Comparison of ENCODE assay signal across 18 cellular contexts in genomic region chr4:169198167-169198566, GRCh38.
A peak's percentile ranks its signal among the peaks of the same experiment; 100 is the strongest.
DNase-seq lines count a peak whose midpoint lies in the region; ATAC-seq, FAIRE-seq and TF ChIP-seq lines count a peak whose summit lies in the region.
"Had no signal": no experiment of that assay in that cellular context is flagged by ENCODE, and none has a peak within 500 bp of the region (broad histone marks: within the 10 kb centered on the region; RNA-seq: fewer than 3 reads in every experiment).

No MANE protein-coding gene starts in this region.

- no peaks in the 10 kb centered on the region for H3K9me3 Mint-ChIP-seq in activated CD4-positive, alpha-beta memory T cell treated with anti-CD3 and anti-CD28 coated beads, Interleukin-2, amount 10 ng/mL, durations not matched to agents 7 days and 5 days
- H3K9me3 Mint-ChIP-seq: GM23338, H9 had no signal

- POLR2A ChIA-PET in activated CD4-positive, alpha-beta memory T cell treated with anti-CD3 and anti-CD28 coated beads, Interleukin-2, amount 10 ng/mL, durations not matched to agents 7 days and 5 days (lab: Charles Lee), result no interaction called here

- no peak for TF ChIP-seq POLR2A in GM12891 (IDR thresholded peaks at IDR 0.05; ENCODE audit: low read depth, low read length)

- FAIRE-seq in GM12891 (lab: Jason Lieb, UNC), result peak; percentile 9
- FAIRE-seq in TTC549 (lab: Jason Lieb, UNC), result peak; percentile 3
- FAIRE-seq in frontal cortex (lab: Jason Lieb, UNC), result peak; percentile 89

- CTCF ChIA-PET in activated CD4-positive, alpha-beta memory T cell treated with anti-CD3 and anti-CD28 coated beads, Interleukin-2, amount 10 ng/mL, durations not matched to agents 7 days and 5 days (lab: Charles Lee), result no interaction called here

- H3K36me3 Mint-ChIP-seq in activated CD4-positive, alpha-beta memory T cell treated with anti-CD3 and anti-CD28 coated beads, Interleukin-2, amount 10 ng/mL, durations not matched to agents 7 days and 5 days (ENCODE audit: low read depth), result no peaks in the 10 kb centered on the region
- H3K36me3 Mint-ChIP-seq: CD4-positive, alpha-beta memory T cell had no signal

- H3K27ac Mint-ChIP-seq in activated CD4-positive, alpha-beta memory T cell treated with anti-CD3 and anti-CD28 coated beads, Interleukin-2, amount 10 ng/mL, durations not matched to agents 7 days and 5 days, result no peak overlapping the region
- H3K27ac Mint-ChIP-seq: CD4-positive, alpha-beta memory T cell; H9 had no signal

- ATAC-seq in stimulated activated naive CD8-positive, alpha-beta T cell treated with anti-CD3 and anti-CD28 coated beads, Interleukin-15, Interleukin-2, amounts not matched to agents 100 U/mL and 50 U/mL, for 24 hours, result no peak
- ATAC-seq in HG03469 (IDR thresholded peaks at IDR 0.05; ENCODE audit: unreplicated experiment) (no peak), HG03442 (IDR thresholded peaks at IDR 0.05; ENCODE audit: unreplicated experiment) (no peak)
- ATAC-seq: GM23338, HCT116 had no signal

- H3K4me1 Mint-ChIP-seq in activated CD4-positive, alpha-beta memory T cell treated with anti-CD3 and anti-CD28 coated beads, Interleukin-2, amount 10 ng/mL, durations not matched to agents 7 days and 5 days, result no peaks in the 10 kb centered on the region
- H3K4me1 Mint-ChIP-seq: CD4-positive, alpha-beta memory T cell had no signal

- no peak for DNase-seq in GM12891 (ENCODE audit: insufficient read length, low spot score)
- no peak for DNase-seq in frontal cortex (ENCODE audit: low spot score in 2 of 2)
- DNase-seq in activated CD4-positive, alpha-beta memory T cell treated with anti-CD3 and anti-CD28 coated beads, Interleukin-2, amount 10 ng/mL, durations not matched to agents 7 days and 5 days, result no peak
- DNase-seq in stimulated activated naive CD8-positive, alpha-beta T cell treated with anti-CD3 and anti-CD28 coated beads, Interleukin-15, Interleukin-2, amounts not matched to agents 100 U/mL and 50 U/mL, for 24 hours, result no peak
- DNase-seq: 8988T; C1 segment of cervical spinal cord; Calu3; CD4-positive, alpha-beta memory T cell; COR-L47; DMS53; DMS79 treated with DMSO at 0.1 percent for 48 hours; GF-D8; H9 had no signal

- no peak overlapping the region for H3K4me3 Mint-ChIP-seq in activated CD4-positive, alpha-beta memory T cell treated with anti-CD3 and anti-CD28 coated beads, Interleukin-2, amount 10 ng/mL, durations not matched to agents 7 days and 5 days
- H3K4me3 Mint-ChIP-seq: CD4-positive, alpha-beta memory T cell; GM23338; H9 had no signal

- H3K27me3 Mint-ChIP-seq in activated CD4-positive, alpha-beta memory T cell treated with anti-CD3 and anti-CD28 coated beads, Interleukin-2, amount 10 ng/mL, durations not matched to agents 7 days and 5 days, result peaks cover 6% of the 10 kb centered on the region

TF ChIP-seq in GM12891, 5 proteins besides CTCF, POLR2A, EP300 and RAD21:
- TF ChIP-seq POU2F2 (IDR thresholded peaks at IDR 0.05; ENCODE audit: low read depth, low read length) (no peak), TAF1 (IDR thresholded peaks at IDR 0.05; ENCODE audit: low read depth, low read length) (no peak), PAX5 (IDR thresholded peaks at IDR 0.05; ENCODE audit: insufficient read depth, low read length, severe bottlenecking) (no peak)
